In the genomic region with DNA sequence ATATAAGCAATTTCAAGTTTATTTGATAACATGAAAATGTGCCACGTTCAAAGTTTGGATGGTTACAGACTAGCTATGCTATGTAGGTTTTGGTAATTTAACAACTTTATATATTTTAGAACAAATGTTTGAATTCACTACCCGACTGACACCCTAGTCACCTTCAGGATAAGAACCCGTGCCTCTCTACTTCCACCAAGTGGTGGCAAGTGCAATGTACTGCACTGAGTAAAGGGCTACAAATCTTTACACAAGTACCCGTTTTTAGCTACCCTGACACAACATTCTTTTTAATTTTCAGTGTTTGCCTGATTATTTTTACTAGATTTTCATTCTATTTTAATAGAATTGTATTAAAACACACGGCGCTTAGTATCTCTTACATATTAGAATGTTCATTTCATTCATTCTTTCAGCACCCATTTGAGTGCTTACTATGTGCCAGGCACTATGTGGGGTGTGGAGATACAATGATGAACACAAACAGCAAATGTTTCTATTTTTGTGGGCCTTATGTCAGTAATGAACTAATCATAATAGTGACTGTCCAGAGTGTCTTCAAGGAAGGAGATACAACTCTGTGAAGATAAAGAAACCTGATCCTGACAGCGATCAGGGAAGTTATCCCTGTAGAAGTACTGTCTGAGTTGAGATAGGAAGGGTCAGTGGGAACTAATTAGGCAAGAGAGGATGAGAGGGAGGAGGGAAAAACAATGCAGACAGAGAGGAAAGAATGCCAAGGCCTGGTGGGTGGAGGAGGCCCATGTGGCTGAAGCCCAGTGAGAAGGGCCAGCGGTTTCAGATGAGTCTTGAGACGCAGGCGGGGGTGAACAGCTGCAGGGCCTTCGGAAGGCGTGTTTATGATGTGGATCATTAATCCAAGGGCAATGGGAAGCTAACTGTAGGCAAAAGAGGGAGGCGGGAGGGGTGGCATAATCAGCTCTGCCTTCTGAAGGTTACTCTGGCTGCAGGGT, we compare ENCODE assay signal across 8 cellular contexts. TPM values are rescaled to one million over a fixed set of nuclear protein-coding genes. Genes with fewer than 3 reads are reported as not detected.
DNase-seq lines count a peak whose midpoint lies in the region; ATAC-seq lines count a peak whose summit lies in the region.

No MANE protein-coding gene starts in this region.

- no peak overlapping the region for H3K4me3 Mint-ChIP-seq in immature natural killer cell
- H3K4me3 Mint-ChIP-seq in stimulated activated memory B cell treated with anti-CD40 and anti-IgM and Interleukin-4, amounts not matched to agents 10 μg/mL and 1 μg/mL and 100 μg/mL, for 72 hours: no peak overlapping the region

- ATAC-seq in HG02981 (IDR thresholded peaks at IDR 0.05; ENCODE audit: unreplicated experiment): peak; percentile 33
- ATAC-seq in stimulated activated memory B cell treated with anti-CD40 and anti-IgM and Interleukin-4, amounts not matched to agents 10 μg/mL and 1 μg/mL and 100 μg/mL, for 72 hours: no peak

- peaks cover 11 to 21% of the 10 kb centered on the region in 2 donors for H3K4me1 Mint-ChIP-seq in immature natural killer cell
- peaks cover 11% of the 10 kb centered on the region for H3K4me1 Mint-ChIP-seq in stimulated activated memory B cell treated with anti-CD40 and anti-IgM and Interleukin-4, amounts not matched to agents 10 μg/mL and 1 μg/mL and 100 μg/mL, for 72 hours

- peaks cover 6 to 32% (median 24%) of the 10 kb centered on the region in 3 donors for H3K27me3 Mint-ChIP-seq in immature natural killer cell (ENCODE audit: low read depth in 3 of 3)
- peaks cover 46% of the 10 kb centered on the region for H3K27me3 Mint-ChIP-seq in stimulated activated memory B cell treated with anti-CD40 and anti-IgM and Interleukin-4, amounts not matched to agents 10 μg/mL and 1 μg/mL and 100 μg/mL, for 72 hours

- no peak overlapping the region for H3K27ac Mint-ChIP-seq in immature natural killer cell
- H3K27ac Mint-ChIP-seq in stimulated activated memory B cell treated with anti-CD40 and anti-IgM and Interleukin-4, amounts not matched to agents 10 μg/mL and 1 μg/mL and 100 μg/mL, for 72 hours: no peak overlapping the region

- peak; percentile 21 for DNase-seq in activated naive CD4-positive, alpha-beta T cell treated with Interleukin-2 at 50 U/mL for 16 hours
- no peak for DNase-seq in activated naive CD4-positive, alpha-beta T cell (lab: John Stamatoyannopoulos, UW)
- DNase-seq in NCI-H82 treated with DMSO at 0.1 percent for 48 hours (lab: John Stamatoyannopoulos, UW; ENCODE audit: unreplicated experiment): peak; percentile 42
- peak; percentile 23 for DNase-seq in activated naive CD4-positive, alpha-beta T cell treated with anti-CD3 and anti-CD28 coated beads, Interleukin-2, amount 50 U/mL, for 16 hours
- peak in 2 of 3 donors; percentile 5 to 21 for DNase-seq in immature natural killer cell
- peak; percentile 6 for DNase-seq in stimulated activated naive CD4-positive, alpha-beta T cell treated with Interleukin-2 at 50 U/mL for 16 hours (lab: John Stamatoyannopoulos, UW)

- no peaks in the 10 kb centered on the region for H3K36me3 Mint-ChIP-seq in immature natural killer cell
- no peaks in the 10 kb centered on the region for H3K36me3 Mint-ChIP-seq in stimulated activated memory B cell treated with anti-CD40 and anti-IgM and Interleukin-4, amounts not matched to agents 10 μg/mL and 1 μg/mL and 100 μg/mL, for 72 hours

- no peaks in the 10 kb centered on the region for H3K9me3 Mint-ChIP-seq in immature natural killer cell
- no peaks in the 10 kb centered on the region for H3K9me3 Mint-ChIP-seq in stimulated activated memory B cell treated with anti-CD40 and anti-IgM and Interleukin-4, amounts not matched to agents 10 μg/mL and 1 μg/mL and 100 μg/mL, for 72 hours

RNA-seq across cellular contexts. Expression of gene LCA5L, which starts 3.8 kb away (rescaled TPM):
- not detected for polyA plus RNA-seq in immature natural killer cell

RNA-seq across cellular contexts. Expression of gene SH3BGR, which starts 10.0 kb away (rescaled TPM):
- polyA plus RNA-seq in immature natural killer cell: 1 to 10 TPM in 2 of 3 donors, not detected in 1; 2.2 to 2.4 TPM

Comparison
In these comparisons a context has a peak if more than half of its experiments do, and no peak if none do; other contexts are left out.
1. DNase-seq: peak in activated naive CD4-positive, alpha-beta T cell treated with Interleukin-2 at 50 U/mL for 16 hours (single experiment), NCI-H82 treated with DMSO at 0.1 percent for 48 hours (single experiment), activated naive CD4-positive, alpha-beta T cell treated with anti-CD3 and anti-CD28 coated beads, Interleukin-2, amount 50 U/mL, for 16 hours (single experiment), immature natural killer cell (2 of 3) and stimulated activated naive CD4-positive, alpha-beta T cell treated with Interleukin-2 at 50 U/mL for 16 hours (single experiment); none in activated naive CD4-positive, alpha-beta T cell (0 of 4).